2 cellular contexts compared by ENCODE assay signal in the genomic region with DNA sequence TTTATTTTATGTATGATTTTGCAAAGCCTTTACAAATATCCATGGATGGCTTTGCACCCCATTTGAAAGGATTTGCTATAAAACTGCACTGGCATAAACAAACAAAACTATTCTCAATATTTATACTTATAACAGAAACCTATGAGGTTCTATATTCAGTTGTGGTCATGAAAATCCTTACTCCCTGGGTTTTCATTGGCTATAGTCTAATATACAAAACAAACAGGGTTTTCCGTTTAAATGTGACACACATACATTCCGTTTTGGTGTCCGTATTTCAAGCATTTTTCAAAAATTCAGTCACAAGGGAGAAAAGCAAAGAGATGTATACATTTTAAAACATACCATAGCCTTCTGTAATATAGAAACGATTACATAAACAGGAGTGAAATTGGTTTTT.
TF ChIP-seq lines count a peak whose summit lies in the region.

No MANE protein-coding gene starts in this region.

TF ChIP-seq in GM23338, 12 proteins besides CTCF, POLR2A, EP300 and RAD21 (continued from another document):
- TF ChIP-seq, protein P1, sequence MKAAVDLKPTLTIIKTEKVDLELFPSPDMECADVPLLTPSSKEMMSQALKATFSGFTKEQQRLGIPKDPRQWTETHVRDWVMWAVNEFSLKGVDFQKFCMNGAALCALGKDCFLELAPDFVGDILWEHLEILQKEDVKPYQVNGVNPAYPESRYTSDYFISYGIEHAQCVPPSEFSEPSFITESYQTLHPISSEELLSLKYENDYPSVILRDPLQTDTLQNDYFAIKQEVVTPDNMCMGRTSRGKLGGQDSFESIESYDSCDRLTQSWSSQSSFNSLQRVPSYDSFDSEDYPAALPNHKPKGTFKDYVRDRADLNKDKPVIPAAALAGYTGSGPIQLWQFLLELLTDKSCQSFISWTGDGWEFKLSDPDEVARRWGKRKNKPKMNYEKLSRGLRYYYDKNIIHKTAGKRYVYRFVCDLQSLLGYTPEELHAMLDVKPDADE (IDR thresholded peaks at IDR 0.05): no peak
- no peak for TF ChIP-seq ZNF114 (CRISPR knock-in tag; IDR thresholded peaks at IDR 0.05)
- TF ChIP-seq JUNB (IDR thresholded peaks at IDR 0.05; ENCODE audit: unreplicated experiment): no peak
- TF ChIP-seq, protein P2, sequence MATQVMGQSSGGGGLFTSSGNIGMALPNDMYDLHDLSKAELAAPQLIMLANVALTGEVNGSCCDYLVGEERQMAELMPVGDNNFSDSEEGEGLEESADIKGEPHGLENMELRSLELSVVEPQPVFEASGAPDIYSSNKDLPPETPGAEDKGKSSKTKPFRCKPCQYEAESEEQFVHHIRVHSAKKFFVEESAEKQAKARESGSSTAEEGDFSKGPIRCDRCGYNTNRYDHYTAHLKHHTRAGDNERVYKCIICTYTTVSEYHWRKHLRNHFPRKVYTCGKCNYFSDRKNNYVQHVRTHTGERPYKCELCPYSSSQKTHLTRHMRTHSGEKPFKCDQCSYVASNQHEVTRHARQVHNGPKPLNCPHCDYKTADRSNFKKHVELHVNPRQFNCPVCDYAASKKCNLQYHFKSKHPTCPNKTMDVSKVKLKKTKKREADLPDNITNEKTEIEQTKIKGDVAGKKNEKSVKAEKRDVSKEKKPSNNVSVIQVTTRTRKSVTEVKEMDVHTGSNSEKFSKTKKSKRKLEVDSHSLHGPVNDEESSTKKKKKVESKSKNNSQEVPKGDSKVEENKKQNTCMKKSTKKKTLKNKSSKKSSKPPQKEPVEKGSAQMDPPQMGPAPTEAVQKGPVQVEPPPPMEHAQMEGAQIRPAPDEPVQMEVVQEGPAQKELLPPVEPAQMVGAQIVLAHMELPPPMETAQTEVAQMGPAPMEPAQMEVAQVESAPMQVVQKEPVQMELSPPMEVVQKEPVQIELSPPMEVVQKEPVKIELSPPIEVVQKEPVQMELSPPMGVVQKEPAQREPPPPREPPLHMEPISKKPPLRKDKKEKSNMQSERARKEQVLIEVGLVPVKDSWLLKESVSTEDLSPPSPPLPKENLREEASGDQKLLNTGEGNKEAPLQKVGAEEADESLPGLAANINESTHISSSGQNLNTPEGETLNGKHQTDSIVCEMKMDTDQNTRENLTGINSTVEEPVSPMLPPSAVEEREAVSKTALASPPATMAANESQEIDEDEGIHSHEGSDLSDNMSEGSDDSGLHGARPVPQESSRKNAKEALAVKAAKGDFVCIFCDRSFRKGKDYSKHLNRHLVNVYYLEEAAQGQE (IDR thresholded peaks at IDR 0.05; ENCODE audit: unreplicated experiment): no peak
- TF ChIP-seq POLR2AphosphoS5 (IDR thresholded peaks at IDR 0.05; ENCODE audit: low read depth): no peak
- TF ChIP-seq, protein P3, sequence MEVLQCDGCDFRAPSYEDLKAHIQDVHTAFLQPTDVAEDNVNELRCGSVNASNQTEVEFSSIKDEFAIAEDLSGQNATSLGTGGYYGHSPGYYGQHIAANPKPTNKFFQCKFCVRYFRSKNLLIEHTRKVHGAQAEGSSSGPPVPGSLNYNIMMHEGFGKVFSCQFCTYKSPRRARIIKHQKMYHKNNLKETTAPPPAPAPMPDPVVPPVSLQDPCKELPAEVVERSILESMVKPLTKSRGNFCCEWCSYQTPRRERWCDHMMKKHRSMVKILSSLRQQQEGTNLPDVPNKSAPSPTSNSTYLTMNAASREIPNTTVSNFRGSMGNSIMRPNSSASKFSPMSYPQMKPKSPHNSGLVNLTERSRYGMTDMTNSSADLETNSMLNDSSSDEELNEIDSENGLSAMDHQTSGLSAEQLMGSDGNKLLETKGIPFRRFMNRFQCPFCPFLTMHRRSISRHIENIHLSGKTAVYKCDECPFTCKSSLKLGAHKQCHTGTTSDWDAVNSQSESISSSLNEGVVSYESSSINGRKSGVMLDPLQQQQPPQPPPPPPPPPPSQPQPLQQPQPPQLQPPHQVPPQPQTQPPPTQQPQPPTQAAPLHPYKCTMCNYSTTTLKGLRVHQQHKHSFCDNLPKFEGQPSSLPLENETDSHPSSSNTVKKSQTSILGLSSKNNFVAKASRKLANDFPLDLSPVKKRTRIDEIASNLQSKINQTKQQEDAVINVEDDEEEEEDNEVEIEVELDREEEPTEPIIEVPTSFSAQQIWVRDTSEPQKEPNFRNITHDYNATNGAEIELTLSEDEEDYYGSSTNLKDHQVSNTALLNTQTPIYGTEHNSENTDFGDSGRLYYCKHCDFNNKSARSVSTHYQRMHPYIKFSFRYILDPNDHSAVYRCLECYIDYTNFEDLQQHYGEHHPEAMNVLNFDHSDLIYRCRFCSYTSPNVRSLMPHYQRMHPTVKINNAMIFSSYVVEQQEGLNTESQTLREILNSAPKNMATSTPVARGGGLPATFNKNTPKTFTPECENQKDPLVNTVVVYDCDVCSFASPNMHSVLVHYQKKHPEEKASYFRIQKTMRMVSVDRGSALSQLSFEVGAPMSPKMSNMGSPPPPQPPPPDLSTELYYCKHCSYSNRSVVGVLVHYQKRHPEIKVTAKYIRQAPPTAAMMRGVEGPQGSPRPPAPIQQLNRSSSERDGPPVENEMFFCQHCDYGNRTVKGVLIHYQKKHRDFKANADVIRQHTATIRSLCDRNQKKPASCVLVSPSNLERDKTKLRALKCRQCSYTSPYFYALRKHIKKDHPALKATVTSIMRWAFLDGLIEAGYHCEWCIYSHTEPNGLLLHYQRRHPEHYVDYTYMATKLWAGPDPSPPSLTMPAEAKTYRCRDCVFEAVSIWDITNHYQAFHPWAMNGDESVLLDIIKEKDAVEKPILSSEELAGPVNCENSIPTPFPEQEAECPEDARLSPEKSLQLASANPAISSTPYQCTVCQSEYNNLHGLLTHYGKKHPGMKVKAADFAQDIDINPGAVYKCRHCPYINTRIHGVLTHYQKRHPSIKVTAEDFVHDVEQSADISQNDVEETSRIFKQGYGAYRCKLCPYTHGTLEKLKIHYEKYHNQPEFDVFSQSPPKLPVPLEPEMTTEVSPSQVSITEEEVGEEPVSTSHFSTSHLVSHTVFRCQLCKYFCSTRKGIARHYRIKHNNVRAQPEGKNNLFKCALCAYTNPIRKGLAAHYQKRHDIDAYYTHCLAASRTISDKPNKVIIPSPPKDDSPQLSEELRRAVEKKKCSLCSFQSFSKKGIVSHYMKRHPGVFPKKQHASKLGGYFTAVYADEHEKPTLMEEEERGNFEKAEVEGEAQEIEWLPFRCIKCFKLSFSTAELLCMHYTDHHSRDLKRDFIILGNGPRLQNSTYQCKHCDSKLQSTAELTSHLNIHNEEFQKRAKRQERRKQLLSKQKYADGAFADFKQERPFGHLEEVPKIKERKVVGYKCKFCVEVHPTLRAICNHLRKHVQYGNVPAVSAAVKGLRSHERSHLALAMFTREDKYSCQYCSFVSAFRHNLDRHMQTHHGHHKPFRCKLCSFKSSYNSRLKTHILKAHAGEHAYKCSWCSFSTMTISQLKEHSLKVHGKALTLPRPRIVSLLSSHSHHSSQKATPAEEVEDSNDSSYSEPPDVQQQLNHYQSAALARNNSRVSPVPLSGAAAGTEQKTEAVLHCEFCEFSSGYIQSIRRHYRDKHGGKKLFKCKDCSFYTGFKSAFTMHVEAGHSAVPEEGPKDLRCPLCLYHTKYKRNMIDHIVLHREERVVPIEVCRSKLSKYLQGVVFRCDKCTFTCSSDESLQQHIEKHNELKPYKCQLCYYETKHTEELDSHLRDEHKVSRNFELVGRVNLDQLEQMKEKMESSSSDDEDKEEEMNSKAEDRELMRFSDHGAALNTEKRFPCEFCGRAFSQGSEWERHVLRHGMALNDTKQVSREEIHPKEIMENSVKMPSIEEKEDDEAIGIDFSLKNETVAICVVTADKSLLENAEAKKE (CRISPR knock-in tag; IDR thresholded peaks at IDR 0.05): no peak
- no peak for TF ChIP-seq EZH2 (IDR thresholded peaks at IDR 0.05; ENCODE audit: low read depth, unreplicated experiment)
- no peak for TF ChIP-seq NANOG (IDR thresholded peaks at IDR 0.05; ENCODE audit: borderline replicate concordance)
- no peak for TF ChIP-seq ZNF331 (CRISPR knock-in tag; IDR thresholded peaks at IDR 0.05; ENCODE audit: low read depth)

TF ChIP-seq in IMR-90, 13 proteins besides CTCF, POLR2A, EP300 and RAD21 (continued from another document):
- TF ChIP-seq, protein P4, sequence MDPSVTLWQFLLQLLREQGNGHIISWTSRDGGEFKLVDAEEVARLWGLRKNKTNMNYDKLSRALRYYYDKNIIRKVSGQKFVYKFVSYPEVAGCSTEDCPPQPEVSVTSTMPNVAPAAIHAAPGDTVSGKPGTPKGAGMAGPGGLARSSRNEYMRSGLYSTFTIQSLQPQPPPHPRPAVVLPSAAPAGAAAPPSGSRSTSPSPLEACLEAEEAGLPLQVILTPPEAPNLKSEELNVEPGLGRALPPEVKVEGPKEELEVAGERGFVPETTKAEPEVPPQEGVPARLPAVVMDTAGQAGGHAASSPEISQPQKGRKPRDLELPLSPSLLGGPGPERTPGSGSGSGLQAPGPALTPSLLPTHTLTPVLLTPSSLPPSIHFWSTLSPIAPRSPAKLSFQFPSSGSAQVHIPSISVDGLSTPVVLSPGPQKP (IDR thresholded peaks at IDR 0.05; ENCODE audit: borderline replicate concordance, low read depth, low read length): no peak
- TF ChIP-seq CEBPB (IDR thresholded peaks at IDR 0.05; ENCODE audit: low read depth, low read length) (no peak), BHLHE40 (IDR thresholded peaks at IDR 0.05; ENCODE audit: low read depth, low read length) (no peak), MAFK (IDR thresholded peaks at IDR 0.05; ENCODE audit: low read depth, low read length) (no peak), CHD1 (IDR thresholded peaks at IDR 0.05; ENCODE audit: low read depth, low read length) (no peak), RCOR1 (IDR thresholded peaks at IDR 0.05; ENCODE audit: insufficient replicate concordance, low read length) (no peak), FOS (IDR thresholded peaks at IDR 0.05; ENCODE audit: low read depth, low read length) (no peak)
- TF ChIP-seq, protein P5, sequence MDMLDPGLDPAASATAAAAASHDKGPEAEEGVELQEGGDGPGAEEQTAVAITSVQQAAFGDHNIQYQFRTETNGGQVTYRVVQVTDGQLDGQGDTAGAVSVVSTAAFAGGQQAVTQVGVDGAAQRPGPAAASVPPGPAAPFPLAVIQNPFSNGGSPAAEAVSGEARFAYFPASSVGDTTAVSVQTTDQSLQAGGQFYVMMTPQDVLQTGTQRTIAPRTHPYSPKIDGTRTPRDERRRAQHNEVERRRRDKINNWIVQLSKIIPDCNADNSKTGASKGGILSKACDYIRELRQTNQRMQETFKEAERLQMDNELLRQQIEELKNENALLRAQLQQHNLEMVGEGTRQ (IDR thresholded peaks at IDR 0.05; ENCODE audit: low read depth, low read length): no peak
